1 cellular context compared by ENCODE assay signal in the genomic region with DNA sequence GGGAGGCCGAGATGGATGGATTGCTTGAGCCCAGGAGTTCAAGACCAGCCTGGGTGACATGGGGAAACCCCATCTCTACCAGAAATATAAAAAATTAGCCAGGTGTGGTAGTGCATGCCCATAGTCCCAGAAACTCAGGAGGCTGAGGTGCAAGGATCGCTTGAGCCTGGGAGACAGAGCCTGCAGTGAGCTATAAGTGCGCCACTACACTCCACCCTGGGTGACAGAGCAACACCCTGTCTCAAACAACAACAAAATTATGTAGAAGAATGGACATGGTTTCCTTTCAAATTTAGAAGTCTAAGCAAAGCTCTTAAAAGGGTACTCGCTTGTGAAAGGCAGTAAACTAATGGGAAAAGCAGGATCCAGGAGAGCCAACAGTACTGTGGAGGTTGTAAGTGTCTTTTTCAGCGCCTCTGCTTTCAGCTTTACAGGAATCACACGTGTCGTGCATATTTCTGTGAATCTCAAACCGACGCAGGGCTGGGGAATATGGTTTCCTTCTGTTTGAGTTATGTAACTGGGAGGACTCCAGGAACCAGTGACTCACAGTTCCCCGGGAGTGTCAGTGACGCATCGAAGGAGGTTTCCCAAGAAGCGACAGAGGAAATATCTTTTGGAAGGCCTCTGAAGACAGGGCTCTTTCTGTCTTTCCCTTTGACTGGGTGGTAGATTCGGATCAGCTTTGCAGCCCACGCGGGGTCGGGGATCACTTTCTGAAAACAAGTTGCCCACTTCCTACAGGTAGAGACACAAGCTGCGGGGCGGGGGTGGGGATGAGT.
A peak's percentile ranks its signal among the peaks of the same experiment; 100 is the strongest.
TF ChIP-seq lines count a peak whose summit lies in the region.
"Not testable (repeated sequence)": the region's sequence is repeated elsewhere in the genome, so short reads cannot be mapped to it uniquely, and the experiment has no call there.

No MANE protein-coding gene starts in this region.

TF ChIP-seq in K562, 482 proteins besides CTCF, POLR2A, EP300 and RAD21 (continued from another document):
- TF ChIP-seq JUND (IDR thresholded peaks at IDR 0.05; ENCODE audit: borderline replicate concordance, low read depth, low read length) = peak; percentile 44; the same call in 1 of the 2 replicates
- not testable (repeated sequence) for TF ChIP-seq JUND (tag; IDR thresholded peaks at IDR 0.05; ENCODE audit: borderline replicate concordance, low read depth, low read length)
